Comparison of ENCODE assay signal across 8 cellular contexts in the genomic region with DNA sequence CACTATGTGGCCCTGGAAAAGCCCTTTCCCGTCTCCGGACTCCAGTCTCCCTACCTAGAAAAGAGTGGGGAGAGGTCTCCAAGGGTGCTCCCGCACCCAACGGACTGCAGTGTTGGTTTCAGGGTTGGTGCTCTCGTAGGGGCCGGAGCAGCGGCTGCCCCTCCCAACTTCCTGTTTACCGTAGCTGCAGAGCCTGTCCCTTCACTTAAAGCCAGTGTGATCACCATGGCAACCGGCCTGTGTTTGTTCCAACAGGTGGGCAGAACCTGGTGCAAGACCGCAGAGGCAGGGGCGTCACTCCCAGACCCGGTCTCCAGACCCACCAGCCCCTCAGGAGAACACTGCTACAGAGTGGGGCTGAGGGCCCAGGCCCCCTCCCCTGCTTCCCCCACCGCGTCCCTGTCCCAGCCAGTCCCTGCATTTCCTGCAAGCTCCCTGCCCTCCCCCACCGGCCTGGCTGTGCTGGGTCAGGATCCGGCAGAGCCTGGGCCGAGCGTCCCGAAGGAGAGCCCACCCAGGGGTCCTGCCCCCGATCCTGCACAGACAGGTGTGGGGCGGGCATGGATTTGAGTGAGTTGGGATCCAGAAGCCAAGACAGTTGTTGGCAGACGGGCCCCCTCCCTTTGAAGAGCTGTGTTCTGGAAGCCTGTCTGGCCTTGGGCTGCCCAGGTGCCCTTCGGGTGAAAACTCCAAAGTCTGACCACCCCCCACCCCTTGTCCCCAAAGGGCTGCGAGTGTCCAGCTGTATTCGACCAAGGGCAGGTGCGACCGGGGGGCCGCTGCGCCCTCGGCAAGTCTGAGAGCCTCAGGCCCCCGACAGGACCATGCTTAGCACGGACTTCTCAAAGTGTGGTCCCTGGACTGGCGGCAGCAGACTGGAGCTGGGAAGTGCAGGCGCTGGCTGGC. TPM values are rescaled to one million over a fixed set of nuclear protein-coding genes. Genes with fewer than 3 reads are reported as not detected.
A peak's percentile ranks its signal among the peaks of the same experiment; 100 is the strongest.
DNase-seq lines count a peak whose midpoint lies in the region; ATAC-seq and TF ChIP-seq lines count a peak whose summit lies in the region.

No MANE protein-coding gene starts in this region.

- no peaks in the 10 kb centered on the region; a peak in 1 of 4 replicates for H3K9me3 ChIP-seq in HCT116 (ENCODE audit: control insufficient read depth in 1 of 2, insufficient read depth in 1 of 2, low read depth in 1 of 2, low read length in 2 of 2)
- peaks cover 9% of the 10 kb centered on the region; the same call in 1 of the 2 replicates for H3K9me3 ChIP-seq in NT2/D1 (ENCODE audit: insufficient read depth, low read length)

- peak overlapping the region; percentile 44; the same call in 1 of the 2 replicates for H3K27ac ChIP-seq in HCT116 (ENCODE audit: low read depth, low read length)

- H4K20me1 ChIP-seq in HCT116 (ENCODE audit: insufficient read depth): no peaks in the 10 kb centered on the region

- H3K4me1 ChIP-seq in HCT116 (ENCODE audit: control insufficient read depth in 1 of 2, insufficient read depth in 2 of 2, low read length in 2 of 2): peaks cover 15 to 30% of the 10 kb centered on the region in 2 experiments; a peak in 3 of 4 replicates
- H3K4me1 ChIP-seq in NT2/D1 (ENCODE audit: insufficient read depth, insufficient read length): peaks cover 23% of the 10 kb centered on the region

- H2AFZ ChIP-seq in HCT116 (ENCODE audit: low read depth, low read length, poor library complexity, severe bottlenecking): no peak overlapping the region

- peak overlapping the region; percentile 55 for H3K4me2 ChIP-seq in HCT116 (ENCODE audit: low read length)

- no peaks in the 10 kb centered on the region for H3K9me2 ChIP-seq in HCT116 (ENCODE audit: insufficient read depth)

- no peak for TF ChIP-seq POLR2A in HCT116 (IDR thresholded peaks at IDR 0.05; ENCODE audit: borderline replicate concordance, extremely low read depth, insufficient read depth, insufficient read length)

- BruUV-seq in HCT116 (replicated peaks; lab: Mats Ljungman, UMichigan): no TSS peak

- TF ChIP-seq CTCF in HCT116 (IDR thresholded peaks at IDR 0.05 in 2 of 3, conservative IDR thresholded peaks at IDR 0.05 in 1 of 3; ENCODE audit: borderline replicate concordance in 1 of 3, insufficient read depth in 1 of 3, low read depth in 2 of 3, low read length in 2 of 3): no peak

- peak; percentile 37 for DNase-seq in DMS79 treated with DMSO at 0.1 percent for 48 hours (lab: John Stamatoyannopoulos, UW)
- peak; percentile 33 for DNase-seq in HCT116 (ENCODE audit: low read depth, low spot score)
- DNase-seq in NT2/D1 (ENCODE audit: low read depth, low spot score): peak; percentile 90
- peak; percentile 79 for DNase-seq in amniotic epithelial cell (ENCODE audit: low read depth)
- peak; percentile 33 for DNase-seq in stimulated activated CD8-positive, alpha-beta memory T cell treated with anti-CD3 and anti-CD28 coated beads, Interleukin-12 subunit alpha, Interleukin-12 subunit beta, amount 100 ng/mL, for 1 hour (ENCODE audit: low read depth)
- DNase-seq in NCI-H1048 (lab: John Stamatoyannopoulos, UW): no peak
- DNase-seq in cerebellar nuclear complex (lab: John Stamatoyannopoulos, UW): no peak

- H3K9ac ChIP-seq in HCT116 (ENCODE audit: low read length): peak overlapping the region; percentile 2; the same call in 1 of the 2 replicates
- peak overlapping the region; percentile 70 for H3K9ac ChIP-seq in NT2/D1 (ENCODE audit: insufficient read length, low read depth)

- ATAC-seq in HCT116: peak; percentile 44

- H3K27me3 ChIP-seq in HCT116 (ENCODE audit: insufficient read depth, low read length) (no peaks in the 10 kb centered on the region), NT2/D1 (ENCODE audit: insufficient read depth, insufficient read length) (peaks cover 52% of the 10 kb centered on the region)

- no peak for TF ChIP-seq RAD21 in HCT116 (IDR thresholded peaks at IDR 0.05; ENCODE audit: low read depth)

- no peaks in the 10 kb centered on the region for H3K36me3 ChIP-seq in HCT116 (ENCODE audit: control insufficient read depth in 1 of 2, insufficient read depth in 2 of 2, low read length in 2 of 2)
- no peaks in the 10 kb centered on the region for H3K36me3 ChIP-seq in NT2/D1 (ENCODE audit: insufficient read depth, insufficient read length, low read length)

- CTCF ChIA-PET in HCT116 (lab: Charles Lee): interaction anchor here (0.6 to 1.1 kb wide), 3 partner anchors 16 to 48 kb away, joined by 3 to 4 read pairs (median 3); no protein-coding TSS in a partner anchor

- RAD21 ChIA-PET in HCT116 (lab: Charles Lee; ENCODE audit: low non-redundant PET in 1 of 2, low total read pairs in 2 of 2, uncharacterized antibody in 2 of 2, unreplicated experiment in 2 of 2): no interaction called here

- POLR2A ChIA-PET in HCT116 (lab: Charles Lee): interaction anchor here (1.0 kb wide), 1 partner anchor 23 kb away, joined by 3 read pairs; no protein-coding TSS in a partner anchor

- no peak overlapping the region; a peak in 1 of 4 replicates for H3K4me3 ChIP-seq in HCT116 (replicated peaks in 1 of 2; ENCODE audit: low read depth in 1 of 2, low read length in 2 of 2)
- peak overlapping the region; percentile 43 for H3K4me3 ChIP-seq in NT2/D1 (ENCODE audit: insufficient read length, low read depth)
- H3K4me3 ChIP-seq in iPS-11a (ENCODE audit: low read depth, low read length): peak overlapping the region; percentile 6

- intact Hi-C loops in HCT116 (cut with micrococcal nuclease): no loop called here

- H3K79me2 ChIP-seq in HCT116 (ENCODE audit: insufficient read depth, low read length): no peaks in the 10 kb centered on the region

TF ChIP-seq in HCT116, 20 proteins besides CTCF, POLR2A, EP300 and RAD21:
- no peak for TF ChIP-seq EGR1 (IDR thresholded peaks at IDR 0.05; ENCODE audit: low read depth)
- no peak for TF ChIP-seq EZH2phosphoT487 (IDR thresholded peaks at IDR 0.05; ENCODE audit: borderline replicate concordance)
- no peak for TF ChIP-seq EZH2 (IDR thresholded peaks at IDR 0.05)
- no peak for TF ChIP-seq POLR2AphosphoS5 (IDR thresholded peaks at IDR 0.05; ENCODE audit: low read depth, low read length)
- TF ChIP-seq TCF7L2 (IDR thresholded peaks at IDR 0.05; ENCODE audit: borderline replicate concordance, extremely low read depth, insufficient read depth, insufficient read length): no peak
- no peak for TF ChIP-seq CBX3 (IDR thresholded peaks at IDR 0.05; ENCODE audit: low read depth)
- TF ChIP-seq SIN3A (IDR thresholded peaks at IDR 0.05; ENCODE audit: low read depth): no peak
- TF ChIP-seq, protein P1, sequence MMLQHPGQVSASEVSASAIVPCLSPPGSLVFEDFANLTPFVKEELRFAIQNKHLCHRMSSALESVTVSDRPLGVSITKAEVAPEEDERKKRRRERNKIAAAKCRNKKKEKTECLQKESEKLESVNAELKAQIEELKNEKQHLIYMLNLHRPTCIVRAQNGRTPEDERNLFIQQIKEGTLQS (IDR thresholded peaks at IDR 0.05): no peak

RNA-seq across cellular contexts. Expression of a gene that starts 1.5 kb away (rescaled TPM):
- total RNA-seq in HCT116 (2021; ENCODE audit: unreplicated experiment): 44.7 TPM
- polyA plus RNA-seq in HCT116 (2012): 37.2 and 44.8 TPM in 2 replicates

RNA-seq across cellular contexts. Expression of a gene that starts 19.7 kb away (rescaled TPM):
- total RNA-seq in HCT116 (2021; ENCODE audit: unreplicated experiment): 52.7 TPM
- polyA plus RNA-seq in HCT116 (2012): 40.4 and 42.8 TPM in 2 replicates

RNA-seq across cellular contexts. Expression of a gene that starts 19.8 kb away (rescaled TPM):
- total RNA-seq in HCT116 (2021; ENCODE audit: unreplicated experiment): 35.2 TPM
- 31.4 and 34.6 TPM in 2 replicates for polyA plus RNA-seq in HCT116 (2012)

RNA-seq across cellular contexts. Expression of a gene that starts 22.5 kb away (rescaled TPM):
- 212 TPM for total RNA-seq in HCT116 (2021; ENCODE audit: unreplicated experiment)
- 96.9 and 135 TPM in 2 replicates for polyA plus RNA-seq in HCT116 (2012)

Comparison
In these comparisons a context has a peak if more than half of its experiments do, and no peak if none do; other contexts are left out.
1. DNase-seq: peak in DMS79 treated with DMSO at 0.1 percent for 48 hours (single experiment), HCT116 (single experiment), NT2/D1 (single experiment), amniotic epithelial cell (single experiment) and stimulated activated CD8-positive, alpha-beta memory T cell treated with anti-CD3 and anti-CD28 coated beads, Interleukin-12 subunit alpha, Interleukin-12 subunit beta, amount 100 ng/mL, for 1 hour (single experiment); none in NCI-H1048 (single experiment) and cerebellar nuclear complex (0 of 2).
2. H3K4me3 ChIP-seq: peak in NT2/D1 (single experiment) and iPS-11a (single experiment); none in HCT116 (0 of 2).